In genomic region chr10:61981460-61981859, GRCh38 we compare ENCODE assay signal across 15 cellular contexts.
DNase-seq lines count a peak whose midpoint lies in the region; TF ChIP-seq lines count a peak whose summit lies in the region.
"Had no signal": no experiment of that assay in that cellular context is flagged by ENCODE, and none has a peak within 500 bp of the region (broad histone marks: within the 10 kb centered on the region; RNA-seq: fewer than 3 reads in every experiment).

No MANE protein-coding gene starts in this region.

- H3K9me3 Mint-ChIP-seq in immature natural killer cell (no peaks in the 10 kb centered on the region), chondrocyte (ENCODE audit: low read depth) (peaks cover 5% of the 10 kb centered on the region)
- H3K9me3 Mint-ChIP-seq: stimulated activated naive CD8-positive, alpha-beta T cell treated with anti-CD3 and anti-CD28 coated beads, Interleukin-15, amount 100 ng/mL, for 72 hours had no signal

- H3K27ac ChIP-seq in 22Rv1: 0 out of 2 replicates have a peak overlapping the region, but pooled peaks have one; percentile 8
- H3K27ac ChIP-seq: esophagus muscularis mucosa had no signal

- H3K27me3 Mint-ChIP-seq in immature natural killer cell (ENCODE audit: low read depth in 3 of 3) (no peaks in the 10 kb centered on the region), chondrocyte (ENCODE audit: low read depth) (no peaks in the 10 kb centered on the region)
- H3K27me3 Mint-ChIP-seq: CD8-positive, alpha-beta memory T cell; stimulated activated naive CD8-positive, alpha-beta T cell treated with anti-CD3 and anti-CD28 coated beads, Interleukin-15, amount 100 ng/mL, for 72 hours had no signal

- TF ChIP-seq CTCF in 22Rv1 (IDR thresholded peaks at IDR 0.05) (no peak), chondrocyte (IDR thresholded peaks at IDR 0.05) (no peak)

- peak; percentile 22 for DNase-seq in EL
- DNase-seq in OCI-M1 (lab: John Stamatoyannopoulos, UW): peak; percentile 35
- DNase-seq in kidney tubule cell (ENCODE audit: low spot score): peak; percentile 27
- no peak for DNase-seq in T-helper 9 cell
- DNase-seq in immature natural killer cell: no peak
- no peak for DNase-seq in chondrocyte (ENCODE audit: low spot score)
- no peak for DNase-seq in activated CD4-positive, alpha-beta T cell treated with anti-CD3 and anti-CD28 coated beads, Interleukin-2, amount 50 U/mL, for 48 hours
- DNase-seq: CD8-positive, alpha-beta memory T cell; glutamatergic neuron; NCI-H1694 treated with DMSO at 0.1 percent for 48 hours; NCI-H226; sigmoid colon; stimulated activated naive CD8-positive, alpha-beta T cell treated with anti-CD3 and anti-CD28 coated beads, Interleukin-15, amount 100 ng/mL, for 72 hours had no signal

- H3K36me3 Mint-ChIP-seq in immature natural killer cell: peaks cover under 1 to 8% (median 5%) of the 10 kb centered on the region in 3 donors
- H3K36me3 Mint-ChIP-seq in chondrocyte (ENCODE audit: low read depth): peaks cover 3% of the 10 kb centered on the region

- H3K4me3 Mint-ChIP-seq in immature natural killer cell: no peak overlapping the region
- no peak overlapping the region for H3K4me3 Mint-ChIP-seq in chondrocyte (ENCODE audit: unreplicated experiment)
- H3K4me3 Mint-ChIP-seq: CD8-positive, alpha-beta memory T cell; stimulated activated naive CD8-positive, alpha-beta T cell treated with anti-CD3 and anti-CD28 coated beads, Interleukin-15, amount 100 ng/mL, for 72 hours had no signal

- H3K27ac Mint-ChIP-seq in immature natural killer cell (no peak overlapping the region), chondrocyte (ENCODE audit: unreplicated experiment) (no peak overlapping the region)

- H3K4me1 Mint-ChIP-seq in immature natural killer cell (peaks cover 28% of the 10 kb centered on the region in 2 donors), chondrocyte (ENCODE audit: low read depth) (peaks cover 20% of the 10 kb centered on the region)

Comparison
In these comparisons a context has a peak if more than half of its experiments do, and no peak if none do; other contexts are left out.
1. DNase-seq: peak in EL (single experiment), OCI-M1 (single experiment) and kidney tubule cell (single experiment); none in T-helper 9 cell (single experiment), immature natural killer cell (0 of 3), chondrocyte (single experiment) and activated CD4-positive, alpha-beta T cell treated with anti-CD3 and anti-CD28 coated beads, Interleukin-2, amount 50 U/mL, for 48 hours (0 of 2).